ENCODE assay signal across 21 cellular contexts in genomic region chr4:79334783-79335182, GRCh38. TPM values are rescaled to one million over a fixed set of nuclear protein-coding genes. Genes with fewer than 3 reads are reported as not detected.
"Had no signal": no experiment of that assay in that cellular context is flagged by ENCODE, and none has a peak within 500 bp of the region (broad histone marks: within the 10 kb centered on the region; RNA-seq: fewer than 3 reads in every experiment).

No MANE protein-coding gene starts in this region.

- ATAC-seq: foreskin keratinocyte; mucosa of descending colon; naive thymus-derived CD4-positive, alpha-beta T cell; right lobe of liver; stimulated activated naive CD8-positive, alpha-beta T cell treated with anti-CD3 and anti-CD28 coated beads, Interleukin-15, Interleukin-2, amounts not matched to agents 100 U/mL and 50 U/mL, for 24 hours had no signal

- H3K4me2 ChIP-seq: smooth muscle cell had no signal

- H3K27ac ChIP-seq: brain microvascular endothelial cell, foreskin keratinocyte, left ventricle myocardium inferior, ovary, right lobe of liver, transverse colon, vagina had no signal

- H3K4me3 ChIP-seq: left ventricle myocardium inferior, mucosa of descending colon, ovary, right lobe of liver, smooth muscle cell, transverse colon, vagina had no signal

- DNase-seq: activated CD4-positive, alpha-beta T cell treated with anti-CD3 and anti-CD28 coated beads, Interleukin-2, amount 50 U/mL, for 1 hour; activated naive CD8-positive, alpha-beta T cell treated with anti-CD3 and anti-CD28 coated beads, Interleukin-2, amount 10 ng/mL, durations not matched to agents 7 days and 5 days; brain microvascular endothelial cell; cerebellar nuclear complex; effector CD8-positive, alpha-beta T cell; foreskin keratinocyte; glutamatergic neuron; hypothalamus; kidney; left ventricle myocardium inferior; mucosa of descending colon; naive thymus-derived CD4-positive, alpha-beta T cell; ovary; right lobe of liver; stimulated activated naive CD8-positive, alpha-beta T cell treated with anti-CD3 and anti-CD28 coated beads, Interleukin-15, Interleukin-2, amounts not matched to agents 100 U/mL and 50 U/mL, for 24 hours; transverse colon had no signal

- H3K9me3 ChIP-seq: left ventricle myocardium inferior, mucosa of descending colon, ovary, right lobe of liver, transverse colon, vagina had no signal

- H3K27me3 ChIP-seq: brain microvascular endothelial cell, foreskin keratinocyte, ovary, right lobe of liver, transverse colon, vagina had no signal

- H3K4me1 ChIP-seq: foreskin keratinocyte, left ventricle myocardium inferior, right lobe of liver, transverse colon had no signal

- H3K36me3 ChIP-seq: brain microvascular endothelial cell, left ventricle myocardium inferior, ovary, right lobe of liver, transverse colon, vagina had no signal

RNA-seq across cellular contexts. Expression of gene NAA11, which starts 8.9 kb away (rescaled TPM):
- total RNA-seq: activated CD8-positive, alpha-beta memory T cell treated with anti-CD3 and anti-CD28 coated beads for 36 hours; activated naive CD8-positive, alpha-beta T cell treated with anti-CD3 and anti-CD28 coated beads, Interleukin-2, amount 10 ng/mL, durations not matched to agents 7 days and 5 days; activated T-helper 1 cell treated with anti-CD3 and anti-CD28 coated beads, Interleukin-12 subunit alpha, Interleukin-12 subunit beta, Interleukin-2, Interleukin-4 antibody, amounts not matched to agents 30 ng/mL and 10 ng/mL and 1 ng/mL, durations not matched to agents 14 hours and 24 hours and 36 hours; foreskin keratinocyte; kidney; left ventricle myocardium inferior; mucosa of descending colon; naive thymus-derived CD4-positive, alpha-beta T cell; ovary; pulmonary artery endothelial cell; right lobe of liver; smooth muscle cell; transverse colon; vagina had no signal
